15 cellular contexts compared by ENCODE assay signal in genomic region chr5:67610191-67610912, GRCh38.
DNase-seq lines count a peak whose midpoint lies in the region; ATAC-seq and TF ChIP-seq lines count a peak whose summit lies in the region.
"Had no signal": no experiment of that assay in that cellular context is flagged by ENCODE, and none has a peak within 500 bp of the region (broad histone marks: within the 10 kb centered on the region; RNA-seq: fewer than 3 reads in every experiment).

No MANE protein-coding gene starts in this region.

- H3K4me3 ChIP-seq in HEK293 (ENCODE audit: low read depth, low read length) (no peak overlapping the region), transverse colon (no peak overlapping the region)
- H3K4me3 ChIP-seq: BLaER1, HAP-1 had no signal

- H3K9me3 ChIP-seq in HEK293 (ENCODE audit: control insufficient read depth, insufficient read depth, low read depth, low read length) (no peaks in the 10 kb centered on the region), transverse colon (no peaks in the 10 kb centered on the region)
- H3K9me3 ChIP-seq: BLaER1, Caco-2, HAP-1 had no signal

- in situ Hi-C loops in transverse colon (cut with MboI; ENCODE audit: low pct_ligation_motif_present in 1 of 4, low pct_unique_long_range_greater_than_20kb in 1 of 4, low sequenced_read_pairs in 3 of 4), result no loop called here

- CTCF ChIA-PET in HEK293 (lab: Yijun Ruan, JAX), result interaction anchor here (0.6 kb wide), 1 partner anchor 428 kb away, joined by 3 read pairs; no protein-coding TSS in a partner anchor

- POLR2A ChIA-PET in HEK293 (lab: Yijun Ruan, JAX), result no interaction called here

- DNase-seq in Ammon's horn (ENCODE audit: low spot score), result peak; percentile 42
- peak; percentile 81 for DNase-seq in NCI-H82 (lab: John Stamatoyannopoulos, UW)
- peak; percentile 11 for DNase-seq in myocyte (ENCODE audit: low read depth)
- no peak for DNase-seq in transverse colon
- DNase-seq in HuH-7 (ENCODE audit: low spot score), result no peak
- DNase-seq: Caco-2; CD8-positive, alpha-beta memory T cell; DMS79; EL; Kasumi-1 had no signal

- H3K27me3 ChIP-seq in transverse colon, result no peaks in the 10 kb centered on the region
- H3K27me3 ChIP-seq: BLaER1 had no signal

- no peaks in the 10 kb centered on the region for H3K4me1 ChIP-seq in HEK293 (ENCODE audit: control insufficient read depth, insufficient read depth, low read length)
- peaks cover 0 to 10% (median 0%) of the 10 kb centered on the region in 4 donors for H3K4me1 ChIP-seq in transverse colon
- H3K4me1 ChIP-seq: BLaER1, HAP-1 had no signal

- 91 to 98% methylated on average over 6 of the region's 6 CpGs for WGBS in transverse colon (ENCODE audit: low coverage in 1 of 2), 2 donors

- H3K36me3 ChIP-seq in HEK293 (ENCODE audit: control insufficient read depth in 2 of 2, insufficient read depth in 1 of 2, low read length in 2 of 2), result no peaks in the 10 kb centered on the region
- no peaks in the 10 kb centered on the region for H3K36me3 ChIP-seq in transverse colon
- H3K36me3 ChIP-seq: BLaER1, HAP-1 had no signal

- no peak for ATAC-seq in GM21381 (IDR thresholded peaks at IDR 0.05; ENCODE audit: unreplicated experiment)

- no peak for TF ChIP-seq POLR2A in transverse colon (IDR thresholded peaks at IDR 0.05)

- no peak overlapping the region for H3K27ac ChIP-seq in HEK293 (ENCODE audit: extremely low read depth, low read depth, low read length)
- no peak overlapping the region for H3K27ac ChIP-seq in transverse colon
- H3K27ac ChIP-seq: BLaER1, HL-60 had no signal

- TF ChIP-seq EP300 in transverse colon (IDR thresholded peaks at IDR 0.05; ENCODE audit: low read depth), result no peak

- intact Hi-C loops in transverse colon (cut with DNase I; ENCODE audit: low total_unique reads), result no loop called here

- no peak for TF ChIP-seq CTCF in HEK293 (tag by site-specific recombination; IDR thresholded peaks at IDR 0.05)
- no peak for TF ChIP-seq CTCF in transverse colon (IDR thresholded peaks at IDR 0.05)

TF ChIP-seq in HEK293, 187 proteins besides CTCF, POLR2A, EP300 and RAD21:
- TF ChIP-seq SCRT2 (tag by site-specific recombination; IDR thresholded peaks at IDR 0.05) (peak; percentile 86), ZFP37 (tag by site-specific recombination; IDR thresholded peaks at IDR 0.05) (no peak)

Comparison
In these comparisons a context has a peak if more than half of its experiments do, and no peak if none do; other contexts are left out.
1. DNase-seq: peak in Ammon's horn (single experiment), NCI-H82 (single experiment) and myocyte (single experiment); none in transverse colon (single experiment) and HuH-7 (single experiment).